Comparison of ENCODE assay signal across 4 cellular contexts in genomic region chr5:5244581-5244980, GRCh38.
"Had no signal": no experiment of that assay in that cellular context is flagged by ENCODE, and none has a peak within 500 bp of the region (broad histone marks: within the 10 kb centered on the region; RNA-seq: fewer than 3 reads in every experiment).

No MANE protein-coding gene starts in this region.

- H3K27me3 Mint-ChIP-seq: IgD-negative memory B cell had no signal

- H3K36me3 Mint-ChIP-seq: IgD-negative memory B cell had no signal

- H3K9me3 Mint-ChIP-seq: GM23338, H9 had no signal

- H3K27ac Mint-ChIP-seq: GM23338, H9, IgD-negative memory B cell had no signal

- H3K4me3 Mint-ChIP-seq: GM23338, H9, IgD-negative memory B cell had no signal

- H3K4me1 Mint-ChIP-seq: GM23338, H9, IgD-negative memory B cell had no signal

- DNase-seq: H9, HCEC 1CT had no signal

- H3K4me3 ChIP-seq: GM23338 had no signal
